Comparison of ENCODE assay signal across 8 cellular contexts in the genomic region with DNA sequence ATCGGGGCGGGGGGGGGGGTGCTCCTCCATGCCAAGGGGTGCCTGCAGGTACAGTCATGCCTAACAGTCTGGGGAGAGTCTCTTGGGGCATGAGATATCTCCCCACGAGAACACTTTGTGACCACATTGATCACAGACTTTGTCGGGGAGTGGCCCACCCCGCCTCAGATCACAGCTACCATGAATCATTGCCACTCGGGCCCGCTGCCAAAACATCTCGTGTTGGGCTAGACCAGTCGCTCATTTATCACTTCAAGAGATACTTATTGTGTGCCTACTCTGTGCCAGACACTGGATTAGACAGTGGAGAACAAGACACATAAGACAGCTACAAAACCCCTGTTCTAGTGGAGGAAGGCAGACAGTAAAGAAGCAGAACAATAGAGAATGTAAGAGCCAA.
DNase-seq lines count a peak whose midpoint lies in the region; ATAC-seq and TF ChIP-seq lines count a peak whose summit lies in the region.

No MANE protein-coding gene starts in this region.

- BruUV-seq in A673 (replicated peaks; lab: Mats Ljungman, UMichigan): no TSS peak

- TF ChIP-seq CTCF in A673 (conservative IDR thresholded peaks at IDR 0.05; ENCODE audit: low read depth, low read length): no peak
- no peak for TF ChIP-seq CTCF in mucosa of descending colon (IDR thresholded peaks at IDR 0.05)
- no peak for TF ChIP-seq CTCF in endothelial cell (IDR thresholded peaks at IDR 0.05; ENCODE audit: unreplicated experiment)

- H3K4me1 Mint-ChIP-seq in activated naive CD8-positive, alpha-beta T cell treated with anti-CD3 and anti-CD28 coated beads, Interleukin-2, amount 10 ng/mL, durations not matched to agents 7 days and 5 days: peaks cover 13% of the 10 kb centered on the region
- peaks cover 14% of the 10 kb centered on the region for H3K4me1 Mint-ChIP-seq in endothelial cell (ENCODE audit: unreplicated experiment)

- H3K27ac Mint-ChIP-seq in activated naive CD8-positive, alpha-beta T cell treated with anti-CD3 and anti-CD28 coated beads, Interleukin-2, amount 10 ng/mL, durations not matched to agents 7 days and 5 days: peak overlapping the region; percentile 10
- no peak overlapping the region for H3K27ac Mint-ChIP-seq in endothelial cell (ENCODE audit: unreplicated experiment)

- no peaks in the 10 kb centered on the region for H3K27me3 Mint-ChIP-seq in activated naive CD8-positive, alpha-beta T cell treated with anti-CD3 and anti-CD28 coated beads, Interleukin-2, amount 10 ng/mL, durations not matched to agents 7 days and 5 days
- no peaks in the 10 kb centered on the region for H3K27me3 Mint-ChIP-seq in endothelial cell (ENCODE audit: unreplicated experiment)

- H3K9me3 Mint-ChIP-seq in activated naive CD8-positive, alpha-beta T cell treated with anti-CD3 and anti-CD28 coated beads, Interleukin-2, amount 10 ng/mL, durations not matched to agents 7 days and 5 days: no peaks in the 10 kb centered on the region
- H3K9me3 Mint-ChIP-seq in endothelial cell (ENCODE audit: unreplicated experiment): no peaks in the 10 kb centered on the region

- no peaks in the 10 kb centered on the region for H3K27me3 ChIP-seq in A673 (replicated peaks; ENCODE audit: insufficient read depth, low read depth, low read length, poor library complexity)
- H3K27me3 ChIP-seq in MG63: no peaks in the 10 kb centered on the region

- no peak overlapping the region for H3K4me3 ChIP-seq in A673 (ENCODE audit: low read depth, low read length, poor library complexity, severe bottlenecking)
- no peak overlapping the region for H3K4me3 ChIP-seq in MG63
- no peak overlapping the region for H3K4me3 ChIP-seq in mucosa of descending colon

- H3K4me1 ChIP-seq in A673 (ENCODE audit: insufficient read depth, low read length, poor library complexity, severe bottlenecking) (peaks cover 7% of the 10 kb centered on the region), mucosa of descending colon (ENCODE audit: low read depth) (peaks cover 4% of the 10 kb centered on the region)

- CTCF ChIA-PET in A673 (lab: Charles Lee): interaction anchor here (1.4 kb wide), 1 partner anchor 240 kb away, joined by 3 read pairs; no protein-coding TSS in a partner anchor

- H3K36me3 Mint-ChIP-seq in activated naive CD8-positive, alpha-beta T cell treated with anti-CD3 and anti-CD28 coated beads, Interleukin-2, amount 10 ng/mL, durations not matched to agents 7 days and 5 days: peaks cover 34% of the 10 kb centered on the region
- peaks cover 36% of the 10 kb centered on the region for H3K36me3 Mint-ChIP-seq in endothelial cell (ENCODE audit: low read depth, unreplicated experiment)

- DNase-seq in A673 (ENCODE audit: low spot score) (peak; percentile 60), MG63 (peak; percentile 97), mucosa of descending colon (peak; percentile 67 to 89 (median 83)), COLO668 (lab: John Stamatoyannopoulos, UW; ENCODE audit: unreplicated experiment) (no peak), NOMO-1 (lab: John Stamatoyannopoulos, UW; ENCODE audit: unreplicated experiment in 2 of 2) (no peak), endothelial cell (ENCODE audit: low spot score) (no peak)
- no peak for DNase-seq in activated naive CD8-positive, alpha-beta T cell treated with anti-CD3 and anti-CD28 coated beads, Interleukin-2, amount 10 ng/mL, durations not matched to agents 7 days and 5 days
- no peak for DNase-seq in effector CD8-positive, alpha-beta T cell (lab: John Stamatoyannopoulos, UW)

- H3K36me3 ChIP-seq in A673 (ENCODE audit: insufficient read depth, low read length, poor library complexity, severe bottlenecking) (no peaks in the 10 kb centered on the region), MG63 (peaks cover 18% of the 10 kb centered on the region), mucosa of descending colon (ENCODE audit: low read depth) (no peaks in the 10 kb centered on the region)

- no peak for ATAC-seq in activated naive CD8-positive, alpha-beta T cell treated with anti-CD3 and anti-CD28 coated beads, Interleukin-2, amount 10 ng/mL, durations not matched to agents 7 days and 5 days (ENCODE audit: low read depth)
- peak; percentile 92 for ATAC-seq in mucosa of descending colon

- H3K4me3 Mint-ChIP-seq in activated naive CD8-positive, alpha-beta T cell treated with anti-CD3 and anti-CD28 coated beads, Interleukin-2, amount 10 ng/mL, durations not matched to agents 7 days and 5 days: no peak overlapping the region
- H3K4me3 Mint-ChIP-seq in endothelial cell (ENCODE audit: unreplicated experiment): no peak overlapping the region

- no peak overlapping the region for H3K27ac ChIP-seq in A673 (ENCODE audit: low read depth, low read length, poor library complexity, severe bottlenecking)

- no peaks in the 10 kb centered on the region for H3K9me3 ChIP-seq in A673 (ENCODE audit: low read depth, low read length, poor library complexity, severe bottlenecking)
- no peaks in the 10 kb centered on the region for H3K9me3 ChIP-seq in MG63
- H3K9me3 ChIP-seq in mucosa of descending colon: no peaks in the 10 kb centered on the region

- POLR2A ChIA-PET in A673 (lab: Charles Lee; ENCODE audit: low non-redundant PET): no interaction called here
- POLR2A ChIA-PET in activated naive CD8-positive, alpha-beta T cell treated with anti-CD3 and anti-CD28 coated beads, Interleukin-2, amount 10 ng/mL, durations not matched to agents 7 days and 5 days (lab: Charles Lee): no interaction called here

- intact Hi-C loops in A673 (cut with micrococcal nuclease; ENCODE audit: unreplicated experiment): no loop called here
- intact Hi-C loops in mucosa of descending colon (cut with DNase I, micrococcal nuclease): no loop called here

Comparison
In these comparisons a context has a peak if more than half of its experiments do, and no peak if none do; other contexts are left out.
1. DNase-seq: peak in A673 (single experiment), MG63 (single experiment) and mucosa of descending colon (3 of 3); none in activated naive CD8-positive, alpha-beta T cell treated with anti-CD3 and anti-CD28 coated beads, Interleukin-2, amount 10 ng/mL, durations not matched to agents 7 days and 5 days (single experiment), COLO668 (single experiment), NOMO-1 (0 of 2), effector CD8-positive, alpha-beta T cell (single experiment) and endothelial cell (single experiment).